8 cellular contexts compared by ENCODE assay signal in genomic region chr3:185586644-185586964, GRCh38. TPM values are rescaled to one million over a fixed set of nuclear protein-coding genes. Genes with fewer than 3 reads are reported as not detected.
A peak's percentile ranks its signal among the peaks of the same experiment; 100 is the strongest.
DNase-seq lines count a peak whose midpoint lies in the region; ATAC-seq and TF ChIP-seq lines count a peak whose summit lies in the region.

No MANE protein-coding gene starts in this region.

- H3K23me2 ChIP-seq in H9 (ENCODE audit: insufficient read length, low read depth, low read length, poor library complexity, severe bottlenecking), result peaks cover 10% of the 10 kb centered on the region

- no peak overlapping the region for H4K8ac ChIP-seq in H9 (replicated peaks; ENCODE audit: insufficient read length, low read depth, low read length)
- H4K8ac ChIP-seq in trophoblast cell (ENCODE audit: low read depth, low read length), result peak overlapping the region; percentile 86

- H3F3A ChIP-seq in PC-3 (ENCODE audit: low read length, unreplicated experiment), result no peaks in the 10 kb centered on the region

- peak overlapping the region; percentile 51 for H3K9ac ChIP-seq in H9 (ENCODE audit: extremely low read depth, insufficient read length, low read length)
- peak overlapping the region; percentile 87 for H3K9ac ChIP-seq in PC-3 (ENCODE audit: low read length)
- peak overlapping the region; percentile 77 for H3K9ac ChIP-seq in trophoblast cell (ENCODE audit: low read length)

- H3K4me1 ChIP-seq in H9 (ENCODE audit: insufficient read depth, low read length) (peaks cover 5% of the 10 kb centered on the region), PC-3 (ENCODE audit: insufficient read depth, low read length) (peaks cover 12% of the 10 kb centered on the region), esophagus (ENCODE audit: control insufficient read depth in 2 of 2, insufficient read depth in 2 of 2, low read length in 1 of 2) (no peaks in the 10 kb centered on the region), trophoblast cell (ENCODE audit: control insufficient read depth in 1 of 2, insufficient read depth in 2 of 2, low read length in 2 of 2) (peaks cover 0 to 3% of the 10 kb centered on the region in 2 experiments)

- H3K27ac ChIP-seq in H9 (ENCODE audit: insufficient read length, low read depth, low read length) (peak overlapping the region; percentile 39), PC-3 (ENCODE audit: low read length) (peak overlapping the region; percentile 36), esophagus (ENCODE audit: low read depth in 2 of 2, low read length in 1 of 2) (peak overlapping the region; percentile 97 to 99), trophoblast cell (ENCODE audit: low read depth, low read length) (peak overlapping the region; percentile 52)

- no peak overlapping the region for H2BK15ac ChIP-seq in H9 (ENCODE audit: low read depth, low read length)

- H2AFZ ChIP-seq in H9 (ENCODE audit: low read length) (no peak overlapping the region), PC-3 (ENCODE audit: low read length) (peak overlapping the region; percentile 78), trophoblast cell (ENCODE audit: insufficient read depth, low read length, poor library complexity) (peak overlapping the region; percentile 60)

- H3K4me2 ChIP-seq in H9 (ENCODE audit: insufficient read depth, insufficient read length, low read length) (peak overlapping the region; percentile 94), PC-3 (ENCODE audit: low read length) (peak overlapping the region; percentile 91), trophoblast cell (ENCODE audit: low read length) (peak overlapping the region; percentile 74)

- no CpG with 5 or more reads among the region's 8 CpGs for WGBS in H9 (ENCODE audit: extremely low coverage, insufficient read length, low lambda C conversion rate)
- 0% methylated on average over 8 of the region's 8 CpGs for WGBS in esophagus, 2 donors
- WGBS in trophoblast cell (ENCODE audit: extremely low coverage, insufficient coverage, insufficient read length), result no CpG with 5 or more reads among the region's 8 CpGs

- H3K56ac ChIP-seq in H9 (ENCODE audit: insufficient read length, low read depth, low read length), result no peak overlapping the region

- H2BK20ac ChIP-seq in H9 (ENCODE audit: low read depth, low read length, poor library complexity, severe bottlenecking), result no peak overlapping the region

- no peaks in the 10 kb centered on the region for H4K20me1 ChIP-seq in H9 (ENCODE audit: control insufficient read depth, insufficient read depth, insufficient read length)
- H4K20me1 ChIP-seq in PC-3 (ENCODE audit: low read length), result no peaks in the 10 kb centered on the region

- no peaks in the 10 kb centered on the region for H3K9me2 ChIP-seq in PC-3 (replicated peaks; ENCODE audit: low read length)

- ATAC-seq in PC-3, result no peak

- no peak overlapping the region for H3K18ac ChIP-seq in H9 (ENCODE audit: insufficient read length, low read depth, low read length)
- peak overlapping the region; percentile 2 for H3K18ac ChIP-seq in trophoblast cell (ENCODE audit: low read length)

- no peak overlapping the region for H3K14ac ChIP-seq in H9 (ENCODE audit: insufficient read depth, low read length)
- H3K14ac ChIP-seq in trophoblast cell (ENCODE audit: low read length), result peak overlapping the region; percentile 33

- H3K36me3 ChIP-seq in PC-3 (ENCODE audit: low read depth, low read length), result no peaks in the 10 kb centered on the region
- H3K36me3 ChIP-seq in esophagus (ENCODE audit: control insufficient read depth in 2 of 2, insufficient read depth in 2 of 2, low read length in 1 of 2), result no peaks in the 10 kb centered on the region
- H3K36me3 ChIP-seq in trophoblast cell (ENCODE audit: control insufficient read depth in 1 of 2, insufficient read depth in 2 of 2, low read length in 2 of 2), result peaks cover 3 to 4% of the 10 kb centered on the region in 2 experiments

- H2BK12ac ChIP-seq in H9 (ENCODE audit: insufficient read length, low read depth, low read length) (no peak overlapping the region), trophoblast cell (ENCODE audit: low read length) (no peak overlapping the region)

- DNase-seq in H9 (no peak), PC-3 (no peak), trophoblast cell (no peak), GM19240 (ENCODE audit: insufficient read length, low spot score) (no peak), NCI-H526 (lab: John Stamatoyannopoulos, UW) (no peak), inferior parietal cortex (ENCODE audit: extremely low spot score) (no peak)
- no peak for DNase-seq in stimulated activated CD8-positive, alpha-beta memory T cell treated with anti-CD3 and anti-CD28 coated beads, Interleukin-4, amount 100 ng/mL, for 48 hours

- H3K4me3 Mint-ChIP-seq in H9, result peak overlapping the region; percentile 88

- no peak overlapping the region for H2BK120ac ChIP-seq in H9 (ENCODE audit: low read depth, low read length, poor library complexity, severe bottlenecking)
- H2BK120ac ChIP-seq in trophoblast cell (ENCODE audit: insufficient read depth, low read length, poor library complexity), result peak overlapping the region; percentile 8

- no peaks in the 10 kb centered on the region for H3K9me3 Mint-ChIP-seq in H9

- TF ChIP-seq CTCF in H9 (conservative IDR thresholded peaks at IDR 0.05) (no peak), PC-3 (conservative IDR thresholded peaks at IDR 0.05; ENCODE audit: low read depth, low read length) (no peak)

- POLR2A ChIA-PET in PC-3 (lab: Charles Lee; ENCODE audit: unreplicated experiment), result interaction anchor here (0.6 kb wide), 2 partner anchors 40 to 123 kb away, joined by 3 to 15 read pairs; no protein-coding TSS in a partner anchor

- H3K79me1 ChIP-seq in H9 (ENCODE audit: insufficient read depth, low read depth, low read length, poor library complexity, severe bottlenecking) (peaks cover 5% of the 10 kb centered on the region), trophoblast cell (ENCODE audit: low read length) (peaks cover 5% of the 10 kb centered on the region)

- H3K27me3 ChIP-seq in H9 (ENCODE audit: insufficient read depth, low read length) (no peaks in the 10 kb centered on the region), PC-3 (ENCODE audit: low read length) (no peaks in the 10 kb centered on the region), esophagus (ENCODE audit: control insufficient read depth in 1 of 2, insufficient read depth in 2 of 2, low read length in 2 of 2) (no peaks in the 10 kb centered on the region), trophoblast cell (ENCODE audit: insufficient read depth, low read length) (no peaks in the 10 kb centered on the region)

- no peak overlapping the region for H3K4ac ChIP-seq in H9 (ENCODE audit: low read depth, low read length)
- no peak overlapping the region for H3K4ac ChIP-seq in trophoblast cell (ENCODE audit: low read depth, low read length)

- H3K4me1 Mint-ChIP-seq in H9, result peaks cover 23 to 40% of the 10 kb centered on the region in 2 experiments

- H2BK5ac ChIP-seq in H9 (ENCODE audit: insufficient read length, low read length) (no peak overlapping the region), trophoblast cell (ENCODE audit: low read depth, low read length, poor library complexity) (peak overlapping the region; percentile 29)

- BruUV-seq in PC-3 (replicated peaks; lab: Mats Ljungman, UMichigan), result TSS peak; percentile 79

- no peak overlapping the region for H3T11ph ChIP-seq in H9 (ENCODE audit: low read length)

- H3K4me3 ChIP-seq in PC-3 (ENCODE audit: low read length) (peak overlapping the region; percentile 90), esophagus (ENCODE audit: low read depth in 1 of 2, low read length in 2 of 2) (peak overlapping the region; percentile 92 to 93), trophoblast cell (ENCODE audit: low read depth, low read length) (peak overlapping the region; percentile 93)

- H4K91ac ChIP-seq in H9 (ENCODE audit: insufficient read length, low read depth, low read length), result no peak overlapping the region
- H4K91ac ChIP-seq in trophoblast cell (ENCODE audit: low read depth, low read length), result no peak overlapping the region

- H4K12ac ChIP-seq in trophoblast cell (ENCODE audit: low read depth, low read length), result no peak overlapping the region

- H3K9me3 ChIP-seq in H9 (ENCODE audit: control insufficient read depth, low read depth, low read length) (no peaks in the 10 kb centered on the region), PC-3 (ENCODE audit: low read length) (no peaks in the 10 kb centered on the region), esophagus (ENCODE audit: control insufficient read depth in 2 of 2, insufficient read depth in 1 of 2, low read depth in 1 of 2, low read length in 1 of 2) (no peaks in the 10 kb centered on the region), trophoblast cell (ENCODE audit: insufficient read depth, low read depth, low read length) (peaks cover 1% of the 10 kb centered on the region)

- H2AK5ac ChIP-seq in H9 (ENCODE audit: insufficient read length, low read length) (no peak overlapping the region), trophoblast cell (ENCODE audit: low read length) (no peak overlapping the region)

- H4K5ac ChIP-seq in H9 (ENCODE audit: insufficient read length, low read depth, low read length), result no peak overlapping the region

- no peaks in the 10 kb centered on the region; the same call in 1 of the 2 replicates for H3K27me3 Mint-ChIP-seq in H9 (ENCODE audit: low read depth)

- H3K79me2 ChIP-seq in H9 (ENCODE audit: insufficient read depth, low read length), result peaks cover 26% of the 10 kb centered on the region
- H3K79me2 ChIP-seq in PC-3 (ENCODE audit: low read length), result peaks cover 33% of the 10 kb centered on the region
- no peaks in the 10 kb centered on the region for H3K79me2 ChIP-seq in trophoblast cell (ENCODE audit: control insufficient read depth, insufficient read depth, low read length, poor library complexity)

- CTCF ChIA-PET in PC-3 (lab: Charles Lee), result interaction anchor here (0.5 to 1.3 kb wide), 5 partner anchors 11 to 1238 kb away, joined by 3 to 4 read pairs (median 4); no protein-coding TSS in a partner anchor

- H3K36me3 Mint-ChIP-seq in H9 (ENCODE audit: insufficient read depth in 1 of 3, low read depth in 3 of 3), result peaks cover 0 to 15% (median 6%) of the 10 kb centered on the region in 3 experiments; a peak in 6 of 7 replicates

- H3K23ac ChIP-seq in H9 (ENCODE audit: insufficient read length, low read depth, low read length), result no peak overlapping the region
- H3K23ac ChIP-seq in trophoblast cell (ENCODE audit: low read length), result no peak overlapping the region

- intact Hi-C loops in PC-3 (cut with micrococcal nuclease), result loop anchor here (5.0 kb wide), 1 partner anchor 46 kb away; no protein-coding TSS in a partner anchor

- H3K27ac Mint-ChIP-seq in H9, result peak overlapping the region; percentile 97 to 98 (median 98); a peak in 6 of 7 replicates

RNA-seq across cellular contexts. Expression of gene SENP2, which starts 0.5 kb away (rescaled TPM):
- total RNA-seq in H9 (2021), result 89.4 and 90.1 TPM in 2 replicates
- 44.3 and 46.4 TPM in 2 replicates for total RNA-seq in PC-3 (2014; rRNA removed)
- 1 to 10 TPM; 5.3 to 8.4 TPM for polyA plus RNA-seq in esophagus
- 21.8 and 24.1 TPM in 2 replicates for polyA plus RNA-seq in trophoblast cell (2013)

RNA-seq across cellular contexts. Expression of gene LIPH, which starts 34.2 kb away (rescaled TPM):
- total RNA-seq in H9 (2021) (0.17 and 0.37 TPM in 2 replicates), PC-3 (2014; rRNA removed) (0.35 and 1.0 TPM in 2 replicates)
- polyA plus RNA-seq in esophagus, result 10 to 100 TPM; 11.1 to 14.2 TPM
- 0.11 and 0.15 TPM in 2 replicates for polyA plus RNA-seq in trophoblast cell (2013)

Comparison
In these comparisons a context has a peak if more than half of its experiments do, and no peak if none do; other contexts are left out.
1. H3K27ac ChIP-seq: peak in every context shown above with its lines; median percentile 98 in esophagus; 52 in trophoblast cell; 39 in H9; 36 in PC-3.